Comparison of ENCODE assay signal across 8 cellular contexts in genomic region chr1:43705982-43706597, GRCh38. TPM values are rescaled to one million over a fixed set of nuclear protein-coding genes. Genes with fewer than 3 reads are reported as not detected.
A peak's percentile ranks its signal among the peaks of the same experiment; 100 is the strongest.
DNase-seq lines count a peak whose midpoint lies in the region; ATAC-seq and TF ChIP-seq lines count a peak whose summit lies in the region.

No MANE protein-coding gene starts in this region.

- H3K36me3 Mint-ChIP-seq in IgD-negative memory B cell = no peaks in the 10 kb centered on the region
- peaks cover 45% of the 10 kb centered on the region for H3K36me3 Mint-ChIP-seq in activated naive CD8-positive, alpha-beta T cell treated with anti-CD3 and anti-CD28 coated beads, Interleukin-2, amount 50 U/mL, for 24 hours (ENCODE audit: low read depth)
- H3K36me3 Mint-ChIP-seq in nephron progenitor cell (ENCODE audit: low read depth) = peaks cover 43% of the 10 kb centered on the region

- ATAC-seq in activated naive CD8-positive, alpha-beta T cell treated with anti-CD3 and anti-CD28 coated beads, Interleukin-2, amount 50 U/mL, for 24 hours = no peak
- ATAC-seq in GM19452 (IDR thresholded peaks at IDR 0.05; ENCODE audit: unreplicated experiment) (no peak), GM18502 (IDR thresholded peaks at IDR 0.05; ENCODE audit: poor library complexity, unreplicated experiment) (no peak)

- peaks cover 13 to 19% (median 15%) of the 10 kb centered on the region in 3 donors for H3K4me1 Mint-ChIP-seq in IgD-negative memory B cell
- peaks cover 37% of the 10 kb centered on the region for H3K4me1 Mint-ChIP-seq in activated naive CD8-positive, alpha-beta T cell treated with anti-CD3 and anti-CD28 coated beads, Interleukin-2, amount 50 U/mL, for 24 hours
- peaks cover 34% of the 10 kb centered on the region for H3K4me1 Mint-ChIP-seq in nephron progenitor cell

- H3K27ac Mint-ChIP-seq in IgD-negative memory B cell (peak overlapping the region in 2 of 3 donors; percentile 46 to 67), nephron progenitor cell (peak overlapping the region; percentile 94)
- peak overlapping the region; percentile 78 for H3K27ac Mint-ChIP-seq in activated naive CD8-positive, alpha-beta T cell treated with anti-CD3 and anti-CD28 coated beads, Interleukin-2, amount 50 U/mL, for 24 hours

- H3K9me3 Mint-ChIP-seq in IgD-negative memory B cell (no peaks in the 10 kb centered on the region), nephron progenitor cell (no peaks in the 10 kb centered on the region)
- no peaks in the 10 kb centered on the region for H3K9me3 Mint-ChIP-seq in activated naive CD8-positive, alpha-beta T cell treated with anti-CD3 and anti-CD28 coated beads, Interleukin-2, amount 50 U/mL, for 24 hours

- DNase-seq in DMS 273 (lab: John Stamatoyannopoulos, UW; ENCODE audit: unreplicated experiment) (peak; percentile 33), DMS 273 treated with DMSO at 0.1 percent for 48 hours (lab: John Stamatoyannopoulos, UW) (no peak), nephron progenitor cell (peak; percentile 9), AG20443 (ENCODE audit: low spot score) (no peak)
- DNase-seq in activated naive CD8-positive, alpha-beta T cell treated with anti-CD3 and anti-CD28 coated beads, Interleukin-2, amount 50 U/mL, for 24 hours = no peak

- no peak for TF ChIP-seq CTCF in nephron progenitor cell (IDR thresholded peaks at IDR 0.05)

- H3K4me3 Mint-ChIP-seq in IgD-negative memory B cell = peak overlapping the region; percentile 84 to 96 (median 92)
- H3K4me3 Mint-ChIP-seq in activated naive CD8-positive, alpha-beta T cell treated with anti-CD3 and anti-CD28 coated beads, Interleukin-2, amount 50 U/mL, for 24 hours = peak overlapping the region; percentile 89
- peak overlapping the region; percentile 88 for H3K4me3 Mint-ChIP-seq in nephron progenitor cell

- H3K27me3 Mint-ChIP-seq in IgD-negative memory B cell = no peaks in the 10 kb centered on the region
- no peaks in the 10 kb centered on the region for H3K27me3 Mint-ChIP-seq in activated naive CD8-positive, alpha-beta T cell treated with anti-CD3 and anti-CD28 coated beads, Interleukin-2, amount 50 U/mL, for 24 hours
- H3K27me3 Mint-ChIP-seq in nephron progenitor cell (ENCODE audit: low read depth, poor library complexity) = no peaks in the 10 kb centered on the region

RNA-seq across cellular contexts. Expression of gene ST3GAL3, which starts 1.2 kb away (rescaled TPM):
- polyA plus RNA-seq in IgD-negative memory B cell = 14.3 TPM

RNA-seq across cellular contexts. Expression of gene KDM4A, which starts 56.1 kb away (rescaled TPM):
- polyA plus RNA-seq in IgD-negative memory B cell = 9.8 TPM

Comparison
In these comparisons a context has a peak if more than half of its experiments do, and no peak if none do; other contexts are left out.
1. DNase-seq: peak in DMS 273 (single experiment) and nephron progenitor cell (single experiment); none in DMS 273 treated with DMSO at 0.1 percent for 48 hours (single experiment), activated naive CD8-positive, alpha-beta T cell treated with anti-CD3 and anti-CD28 coated beads, Interleukin-2, amount 50 U/mL, for 24 hours (single experiment) and AG20443 (single experiment).
2. Peak in every context shown above with its lines, with median percentiles within 50 percentile points of each other: H3K27ac Mint-ChIP-seq and H3K4me3 Mint-ChIP-seq.